In genomic region chr4:6390357-6390756, GRCh38 we compare ENCODE assay signal across 17 cellular contexts.
DNase-seq lines count a peak whose midpoint lies in the region; ATAC-seq and TF ChIP-seq lines count a peak whose summit lies in the region.
"Had no signal": no experiment of that assay in that cellular context is flagged by ENCODE, and none has a peak within 500 bp of the region (broad histone marks: within the 10 kb centered on the region; RNA-seq: fewer than 3 reads in every experiment).

No MANE protein-coding gene starts in this region.

- H3K9me3 ChIP-seq in PC-9 (ENCODE audit: insufficient read depth, low read depth): no peaks in the 10 kb centered on the region
- no peaks in the 10 kb centered on the region for H3K9me3 ChIP-seq in left ventricle myocardium inferior (replicated peaks)
- H3K9me3 ChIP-seq in WERI-Rb-1 (ENCODE audit: severe bottlenecking): no peaks in the 10 kb centered on the region

- H3K79me2 ChIP-seq in PC-9 (ENCODE audit: low read depth): no peaks in the 10 kb centered on the region

- intact Hi-C loops in PC-9 (cut with micrococcal nuclease; ENCODE audit: unreplicated experiment): loop anchor here (5.0 kb wide), 1 partner anchor 82 kb away; the partner anchor contains the start of gene PPP2R2C
- intact Hi-C loops in left ventricle myocardium inferior (cut with micrococcal nuclease): no loop called here

- TF ChIP-seq CTCF in PC-9 (conservative IDR thresholded peaks at IDR 0.05) (no peak), left ventricle myocardium inferior (IDR thresholded peaks at IDR 0.05; ENCODE audit: borderline replicate concordance) (no peak), WERI-Rb-1 (IDR thresholded peaks at IDR 0.05; ENCODE audit: low read depth, low read length) (no peak)

- H3K36me3 ChIP-seq in PC-9 (ENCODE audit: low read depth): no peaks in the 10 kb centered on the region
- H3K36me3 ChIP-seq in left ventricle myocardium inferior: no peaks in the 10 kb centered on the region
- no peaks in the 10 kb centered on the region for H3K36me3 ChIP-seq in WERI-Rb-1

- no peaks in the 10 kb centered on the region for H4K20me1 ChIP-seq in PC-9 (ENCODE audit: insufficient read depth)

- no peak overlapping the region for H2AFZ ChIP-seq in PC-9

- H3K4me1 ChIP-seq in PC-9 (replicated peaks; ENCODE audit: insufficient read depth) (peaks cover 26% of the 10 kb centered on the region), left ventricle myocardium inferior (peaks cover 20% of the 10 kb centered on the region)
- H3K4me1 ChIP-seq: foreskin keratinocyte had no signal

- H3K27me3 ChIP-seq in PC-9 (ENCODE audit: insufficient read depth, low read depth) (no peaks in the 10 kb centered on the region), left ventricle myocardium inferior (ENCODE audit: low read depth) (peaks cover 34% of the 10 kb centered on the region), WERI-Rb-1 (ENCODE audit: insufficient read depth, low read depth, severe bottlenecking) (no peaks in the 10 kb centered on the region)
- H3K27me3 ChIP-seq: foreskin keratinocyte had no signal

- CTCF ChIA-PET in PC-9 (lab: Charles Lee): no interaction called here

- H3K4me2 ChIP-seq in PC-9: no peak overlapping the region

- H3K9me2 ChIP-seq in PC-9 (ENCODE audit: insufficient read depth): no peaks in the 10 kb centered on the region

- DNase-seq in Ammon's horn (ENCODE audit: low spot score): peak; percentile 65
- DNase-seq in PC-9: no peak
- peak; percentile 61 for DNase-seq in left ventricle myocardium inferior
- peak; percentile 16 for DNase-seq in mucosa of gallbladder (ENCODE audit: low spot score)
- no peak for DNase-seq in HT-29 (ENCODE audit: low spot score)
- DNase-seq in WERI-Rb-1: no peak
- DNase-seq: activated CD4-positive, alpha-beta T cell treated with anti-CD3 and anti-CD28 coated beads, Interleukin-2, amount 10 ng/mL, durations not matched to agents 24 days and 14 days; activated effector memory CD4-positive, alpha-beta T cell treated with Interleukin-2 at 50 U/mL for 16 hours; DMS 273 treated with DMSO at 0.1 percent for 48 hours; foreskin keratinocyte; NCI-H1694 treated with DMSO at 0.1 percent for 48 hours; NCI-H446 treated with DMSO at 0.1 percent for 48 hours; SW 1271 had no signal

- POLR2A ChIA-PET in PC-9 (lab: Charles Lee; ENCODE audit: unreplicated experiment): no interaction called here

- H3F3A ChIP-seq in PC-9 (ENCODE audit: insufficient read depth, low read depth): peaks cover 10% of the 10 kb centered on the region; the same call in 1 of the 2 replicates

- ATAC-seq in HG03565 (IDR thresholded peaks at IDR 0.05; ENCODE audit: unreplicated experiment): no peak
- no peak for ATAC-seq in GM18502 (IDR thresholded peaks at IDR 0.05; ENCODE audit: poor library complexity, unreplicated experiment)
- ATAC-seq: foreskin keratinocyte had no signal

- H3K4me3 ChIP-seq in PC-9 (no peak overlapping the region), left ventricle myocardium inferior (peak overlapping the region; percentile 23), WERI-Rb-1 (ENCODE audit: low read depth, low read length) (no peak overlapping the region)
- H3K4me3 ChIP-seq: skin epidermis had no signal

- peak overlapping the region; percentile 88; the same call in 1 of the 2 replicates for H3K27ac ChIP-seq in PC-9
- H3K27ac ChIP-seq in left ventricle myocardium inferior (replicated peaks): peak overlapping the region; percentile 64
- H3K27ac ChIP-seq in WERI-Rb-1: no peak overlapping the region
- H3K27ac ChIP-seq: C4-2B, foreskin keratinocyte had no signal

- BruUV-seq in PC-9 (replicated peaks; lab: Mats Ljungman, UMichigan): no TSS peak

Comparison
In these comparisons a context has a peak if more than half of its experiments do, and no peak if none do; other contexts are left out.
1. DNase-seq: peak in Ammon's horn (single experiment), left ventricle myocardium inferior (single experiment) and mucosa of gallbladder (single experiment); none in PC-9 (0 of 2), HT-29 (single experiment) and WERI-Rb-1 (single experiment).